In genomic region chr2:207156451-207157161, GRCh38 we compare ENCODE assay signal across 8 cellular contexts. TPM values are rescaled to one million over a fixed set of nuclear protein-coding genes. Genes with fewer than 3 reads are reported as not detected.
DNase-seq lines count a peak whose midpoint lies in the region; ATAC-seq and TF ChIP-seq lines count a peak whose summit lies in the region.

No MANE protein-coding gene starts in this region.

- H3K4me3 Mint-ChIP-seq in endothelial cell (ENCODE audit: unreplicated experiment) = peak overlapping the region; percentile 26
- H3K4me3 Mint-ChIP-seq in progenitor cell of endocrine pancreas (ENCODE audit: low read depth) = no peak overlapping the region

- H3K4me3 ChIP-seq in AG10803 (ENCODE audit: low read length) = no peak overlapping the region

- TF ChIP-seq CTCF in AG10803 (conservative IDR thresholded peaks at IDR 0.05; ENCODE audit: low read length) (no peak), endothelial cell (IDR thresholded peaks at IDR 0.05; ENCODE audit: unreplicated experiment) (no peak), progenitor cell of endocrine pancreas (IDR thresholded peaks at IDR 0.05; ENCODE audit: unreplicated experiment) (no peak)

- H3K4me1 Mint-ChIP-seq in endothelial cell (ENCODE audit: unreplicated experiment) = peaks cover 98% of the 10 kb centered on the region
- peaks cover 4% of the 10 kb centered on the region for H3K4me1 Mint-ChIP-seq in progenitor cell of endocrine pancreas (ENCODE audit: low read depth)

- peak; percentile 58 for DNase-seq in AG10803 (ENCODE audit: low read depth)
- no peak for DNase-seq in endothelial cell (ENCODE audit: low spot score)
- no peak for DNase-seq in DMS153 (lab: John Stamatoyannopoulos, UW)
- DNase-seq in progenitor cell of endocrine pancreas (ENCODE audit: low spot score, unreplicated experiment) = no peak
- no peak for DNase-seq in activated CD8-positive, alpha-beta memory T cell treated with anti-CD3 and anti-CD28 coated beads for 24 hours
- DNase-seq in NCI-H1092 (lab: John Stamatoyannopoulos, UW) = no peak

- peaks cover 2% of the 10 kb centered on the region for H3K27me3 Mint-ChIP-seq in endothelial cell (ENCODE audit: unreplicated experiment)
- no peaks in the 10 kb centered on the region for H3K27me3 Mint-ChIP-seq in progenitor cell of endocrine pancreas

- peak; percentile 69 for ATAC-seq in GM19035 (IDR thresholded peaks at IDR 0.05; ENCODE audit: unreplicated experiment)
- peak; percentile 70 for ATAC-seq in HG03342 (IDR thresholded peaks at IDR 0.05; ENCODE audit: unreplicated experiment)

- H3K27ac Mint-ChIP-seq in endothelial cell (ENCODE audit: unreplicated experiment) (peak overlapping the region; percentile 40), progenitor cell of endocrine pancreas (no peak overlapping the region)

- H3K36me3 Mint-ChIP-seq in endothelial cell (ENCODE audit: low read depth, unreplicated experiment) (peaks cover 20% of the 10 kb centered on the region), progenitor cell of endocrine pancreas (ENCODE audit: insufficient read depth) (no peaks in the 10 kb centered on the region)

- no peaks in the 10 kb centered on the region for H3K9me3 Mint-ChIP-seq in endothelial cell (ENCODE audit: unreplicated experiment)
- H3K9me3 Mint-ChIP-seq in progenitor cell of endocrine pancreas (ENCODE audit: low read depth) = no peaks in the 10 kb centered on the region

RNA-seq across cellular contexts. Expression of gene KLF7, which starts 9.1 kb away (rescaled TPM):
- total RNA-seq in endothelial cell (ENCODE audit: unreplicated experiment) (120 TPM), progenitor cell of endocrine pancreas (26.6 and 27.1 TPM in 2 replicates)
